In the genomic region with DNA sequence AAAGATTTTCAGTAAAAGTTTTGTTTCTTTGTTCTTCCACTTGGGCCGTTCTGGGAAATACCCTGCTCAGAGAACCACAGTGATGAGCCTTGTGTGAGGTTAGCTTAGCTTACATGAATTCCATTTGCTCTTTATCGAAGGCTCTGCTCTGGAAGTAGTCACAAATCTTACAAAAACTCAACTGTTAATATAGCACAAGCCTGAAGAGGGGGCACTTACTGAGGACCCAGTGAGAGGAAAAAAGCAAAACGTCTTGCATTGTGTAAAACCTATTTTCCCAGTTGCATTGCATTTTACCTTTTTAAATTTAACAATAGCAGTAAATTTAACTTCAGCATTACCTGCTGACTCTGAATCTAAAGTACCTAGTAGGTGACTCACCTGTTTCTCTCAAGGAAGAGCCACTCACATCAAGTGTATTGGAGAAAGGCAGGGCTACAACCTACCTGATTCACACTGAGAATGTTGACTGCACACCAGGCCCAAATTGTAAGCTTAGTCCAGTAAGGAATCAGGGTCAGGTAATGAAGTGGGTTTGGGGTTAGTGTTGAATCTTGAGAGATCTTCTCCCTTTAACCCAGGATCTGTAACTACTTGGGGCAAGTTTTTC, we compare ENCODE assay signal across 25 cellular contexts. TPM values are rescaled to one million over a fixed set of nuclear protein-coding genes. Genes with fewer than 3 reads are reported as not detected.
DNase-seq lines count a peak whose midpoint lies in the region; ATAC-seq and TF ChIP-seq lines count a peak whose summit lies in the region.
"Had no signal": no experiment of that assay in that cellular context is flagged by ENCODE, and none has a peak within 500 bp of the region (broad histone marks: within the 10 kb centered on the region; RNA-seq: fewer than 3 reads in every experiment).

No MANE protein-coding gene starts in this region.

- H3K27ac Mint-ChIP-seq in Calu3 (ENCODE audit: unreplicated experiment) = no peak overlapping the region
- H3K27ac Mint-ChIP-seq: activated CD8-positive, alpha-beta T cell treated with anti-CD3 and anti-CD28 coated beads for 36 hours; activated naive CD4-positive, alpha-beta T cell treated with anti-CD3 and anti-CD28 coated beads, Interleukin-2, amount 10 ng/mL, durations not matched to agents 7 days and 5 days; CD8-positive, alpha-beta T cell; effector memory CD8-positive, alpha-beta T cell; nephron progenitor cell had no signal

- H3K27me3 ChIP-seq in A673 (replicated peaks; ENCODE audit: insufficient read depth, low read depth, low read length, poor library complexity) (no peaks in the 10 kb centered on the region), RWPE2 (ENCODE audit: insufficient read depth, poor library complexity, severe bottlenecking) (no peaks in the 10 kb centered on the region), prostate gland (replicated peaks; ENCODE audit: insufficient read depth) (no peaks in the 10 kb centered on the region)

- no peaks in the 10 kb centered on the region for H3K36me3 Mint-ChIP-seq in Calu3 (ENCODE audit: insufficient read depth, unreplicated experiment)
- H3K36me3 Mint-ChIP-seq: activated naive CD4-positive, alpha-beta T cell treated with anti-CD3 and anti-CD28 coated beads, Interleukin-2, amount 10 ng/mL, durations not matched to agents 7 days and 5 days; CD8-positive, alpha-beta T cell had no signal

- DNase-seq in A673 (ENCODE audit: low spot score) (peak; percentile 14), RWPE2 (ENCODE audit: low spot score) (no peak), iPS-NIHi7 (ENCODE audit: extremely low spot score) (peak; percentile 38), substantia nigra (lab: John Stamatoyannopoulos, UW) (no peak), prostate gland (ENCODE audit: low spot score) (no peak), Calu3 (no peak), NCI-H2081 treated with DMSO at 0.1 percent for 48 hours (lab: John Stamatoyannopoulos, UW) (no peak)
- DNase-seq: activated CD4-positive, CD25-positive, alpha-beta regulatory T cell; activated CD8-positive, alpha-beta T cell treated with anti-CD3 and anti-CD28 coated beads for 36 hours; activated naive CD4-positive, alpha-beta T cell treated with anti-CD3 and anti-CD28 coated beads, Interleukin-2, amount 10 ng/mL, durations not matched to agents 7 days and 5 days; activated T-cell treated with anti-CD3 and anti-CD28 coated beads, Interleukin-2, amount 50 U/mL, for 48 hours; CD8-positive, alpha-beta T cell; DND-41; effector memory CD8-positive, alpha-beta T cell; KG1; midbrain; NCI-H2171; NCI-H774; nephron progenitor cell; stimulated activated CD8-positive, alpha-beta memory T cell treated with anti-CD3 and anti-CD28 coated beads, Interleukin-4, amount 100 ng/mL, for 48 hours had no signal

- H3K9me3 Mint-ChIP-seq in Calu3 (ENCODE audit: low read depth, unreplicated experiment) = no peaks in the 10 kb centered on the region
- H3K9me3 Mint-ChIP-seq: activated CD8-positive, alpha-beta T cell treated with anti-CD3 and anti-CD28 coated beads for 36 hours; nephron progenitor cell had no signal

- 38% methylated on average over 3 of the region's 3 CpGs for WGBS in prostate gland

- BruUV-seq in A673 (replicated peaks; lab: Mats Ljungman, UMichigan) = no TSS peak
- no TSS peak for BruUV-seq in Calu3 (replicated peaks; lab: Mats Ljungman, UMichigan)

- no peak for TF ChIP-seq POLR2A in prostate gland (IDR thresholded peaks at IDR 0.05)

- H3K4me1 ChIP-seq in A673 (ENCODE audit: insufficient read depth, low read length, poor library complexity, severe bottlenecking) = peaks cover 5% of the 10 kb centered on the region
- peaks cover 8% of the 10 kb centered on the region for H3K4me1 ChIP-seq in RWPE2 (ENCODE audit: insufficient read depth, poor library complexity, severe bottlenecking)
- H3K4me1 ChIP-seq in prostate gland (replicated peaks) = no peaks in the 10 kb centered on the region

- POLR2A ChIA-PET in A673 (lab: Charles Lee; ENCODE audit: low non-redundant PET) = no interaction called here

- peak; percentile 77; the same call in 2 of the 3 replicates for ATAC-seq in RWPE2 (ENCODE audit: low read depth)
- ATAC-seq: activated CD8-positive, alpha-beta T cell treated with anti-CD3 and anti-CD28 coated beads for 36 hours; CD8-positive, alpha-beta T cell; effector memory CD8-positive, alpha-beta T cell had no signal

- intact Hi-C loops in A673 (cut with micrococcal nuclease; ENCODE audit: unreplicated experiment) (no loop called here), prostate gland (cut with DNase I) (no loop called here), Calu3 (cut with micrococcal nuclease; ENCODE audit: unreplicated experiment) (no loop called here)

- no peaks in the 10 kb centered on the region for H3K9me3 ChIP-seq in A673 (ENCODE audit: low read depth, low read length, poor library complexity, severe bottlenecking)
- H3K9me3 ChIP-seq in RWPE2 (ENCODE audit: severe bottlenecking) = no peaks in the 10 kb centered on the region
- H3K9me3 ChIP-seq in prostate gland = no peaks in the 10 kb centered on the region

- H3K4me3 ChIP-seq in A673 (ENCODE audit: low read depth, low read length, poor library complexity, severe bottlenecking) = no peak overlapping the region
- no peak overlapping the region for H3K4me3 ChIP-seq in RWPE2 (ENCODE audit: severe bottlenecking)
- H3K4me3 ChIP-seq in prostate gland = no peak overlapping the region
- H3K4me3 ChIP-seq: PC-9 had no signal

- H3K27ac ChIP-seq in A673 (ENCODE audit: low read depth, low read length, poor library complexity, severe bottlenecking) = no peak overlapping the region
- no peak overlapping the region for H3K27ac ChIP-seq in RWPE2 (ENCODE audit: poor library complexity, severe bottlenecking)
- no peak overlapping the region for H3K27ac ChIP-seq in substantia nigra (ENCODE audit: low read depth, low read length, poor library complexity, severe bottlenecking)
- no peak overlapping the region for H3K27ac ChIP-seq in prostate gland
- H3K27ac ChIP-seq: PC-9 had no signal

- H3K36me3 ChIP-seq in A673 (ENCODE audit: insufficient read depth, low read length, poor library complexity, severe bottlenecking) = no peaks in the 10 kb centered on the region
- no peaks in the 10 kb centered on the region for H3K36me3 ChIP-seq in RWPE2 (ENCODE audit: low read depth)
- H3K36me3 ChIP-seq in prostate gland = no peaks in the 10 kb centered on the region

- TF ChIP-seq CTCF in A673 (conservative IDR thresholded peaks at IDR 0.05; ENCODE audit: low read depth, low read length) (peak; percentile 47), GM12874 (IDR thresholded peaks at IDR 0.05; ENCODE audit: insufficient read depth, low read depth, low read length) (0 out of 2 replicates have a peak, but pooled peaks have one; percentile 6), RWPE2 (IDR thresholded peaks at IDR 0.05; ENCODE audit: poor library complexity, severe bottlenecking) (no peak), prostate gland (IDR thresholded peaks at IDR 0.05) (no peak), Calu3 (IDR thresholded peaks at IDR 0.05; ENCODE audit: unreplicated experiment) (no peak)

- no peak overlapping the region for H3K4me3 Mint-ChIP-seq in Calu3 (ENCODE audit: low read depth, unreplicated experiment)
- H3K4me3 Mint-ChIP-seq: activated CD8-positive, alpha-beta T cell treated with anti-CD3 and anti-CD28 coated beads for 36 hours; activated naive CD4-positive, alpha-beta T cell treated with anti-CD3 and anti-CD28 coated beads, Interleukin-2, amount 10 ng/mL, durations not matched to agents 7 days and 5 days; CD8-positive, alpha-beta T cell; effector memory CD8-positive, alpha-beta T cell; nephron progenitor cell had no signal

- H3K4me1 Mint-ChIP-seq in Calu3 (ENCODE audit: low read depth, unreplicated experiment) = no peaks in the 10 kb centered on the region
- H3K4me1 Mint-ChIP-seq: activated naive CD4-positive, alpha-beta T cell treated with anti-CD3 and anti-CD28 coated beads, Interleukin-2, amount 10 ng/mL, durations not matched to agents 7 days and 5 days had no signal

- CTCF ChIA-PET in A673 (lab: Charles Lee) = no interaction called here
- CTCF ChIA-PET in Calu3 (lab: Charles Lee) = no interaction called here

- no peaks in the 10 kb centered on the region for H3K27me3 Mint-ChIP-seq in Calu3 (ENCODE audit: unreplicated experiment)
- H3K27me3 Mint-ChIP-seq: activated CD8-positive, alpha-beta T cell treated with anti-CD3 and anti-CD28 coated beads for 36 hours; activated naive CD4-positive, alpha-beta T cell treated with anti-CD3 and anti-CD28 coated beads, Interleukin-2, amount 10 ng/mL, durations not matched to agents 7 days and 5 days; effector memory CD8-positive, alpha-beta T cell had no signal

RNA-seq across cellular contexts. Expression of a gene that starts 42.3 kb away (rescaled TPM):
- total RNA-seq in A673 (2021) (not detected in 2 replicates), prostate gland (not detected), Calu3 (2022) (not detected in 2 replicates)
- total RNA-seq: activated CD8-positive, alpha-beta T cell treated with anti-CD3 and anti-CD28 coated beads for 36 hours; astrocyte; CD8-positive, alpha-beta T cell; PC-9; pulmonary artery endothelial cell; SK-MEL-5 had no signal

Comparison
In these comparisons a context has a peak if more than half of its experiments do, and no peak if none do; other contexts are left out.
1. DNase-seq: peak in A673 (single experiment) and iPS-NIHi7 (single experiment); none in RWPE2 (single experiment), substantia nigra (0 of 49), prostate gland (single experiment), Calu3 (single experiment) and NCI-H2081 treated with DMSO at 0.1 percent for 48 hours (single experiment).
2. CTCF ChIP-seq: peak in A673 (single experiment) and GM12874 (single experiment); none in RWPE2 (single experiment), prostate gland (0 of 4) and Calu3 (single experiment).